22 cellular contexts compared by ENCODE assay signal in the genomic region with DNA sequence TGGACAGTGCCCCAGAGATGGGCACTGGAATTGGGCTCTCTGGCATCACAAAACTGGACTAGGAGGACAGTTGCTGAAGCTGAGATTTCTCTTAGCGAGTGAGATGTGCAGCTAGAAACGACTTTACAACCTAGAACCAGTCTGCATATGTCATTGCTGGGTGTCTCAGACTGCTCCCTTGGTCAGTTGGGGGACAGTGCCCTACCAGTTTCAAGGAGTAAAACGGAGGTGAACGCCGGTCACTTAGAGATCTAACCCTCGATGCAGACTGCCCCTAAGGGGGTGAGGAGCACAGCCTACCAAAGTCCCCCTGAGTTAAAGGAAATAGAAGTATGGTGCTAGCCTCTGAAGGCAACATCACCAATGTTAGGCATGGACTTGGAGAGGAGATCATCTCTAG.
"Had no signal": no experiment of that assay in that cellular context is flagged by ENCODE, and none has a peak within 500 bp of the region (broad histone marks: within the 10 kb centered on the region; RNA-seq: fewer than 3 reads in every experiment).

No MANE protein-coding gene starts in this region.

- H3K27me3 ChIP-seq: colonic mucosa, gastrocnemius medialis, right atrium auricular region, testis, tibial nerve, upper lobe of left lung, vagina had no signal

- H3K9ac ChIP-seq: parathyroid adenoma had no signal

- H3K9me3 ChIP-seq: colonic mucosa, gastrocnemius medialis, lower lobe of right lung, prostate gland, right atrium auricular region, testis, upper lobe of left lung, vagina had no signal

- ATAC-seq: gastrocnemius medialis, left ventricle myocardium superior, natural killer cell, sciatic nerve had no signal

- H3K4me1 ChIP-seq: colonic mucosa, gastrocnemius medialis, lower lobe of right lung, parathyroid adenoma, prostate gland, right atrium auricular region, testis, tibial nerve, upper lobe of left lung, vagina had no signal

- H3K4me2 ChIP-seq: smooth muscle cell had no signal

- FAIRE-seq: keratinocyte had no signal

- H2AFZ ChIP-seq: parathyroid adenoma had no signal

- H3K27ac ChIP-seq: colonic mucosa, gastrocnemius medialis, lower lobe of right lung, parathyroid adenoma, prostate gland, right atrium auricular region, testis, tibial nerve, upper lobe of left lung, vagina had no signal

- DNase-seq: colonic mucosa; gastrocnemius medialis; head of caudate nucleus; left ventricle myocardium superior; lower lobe of right lung; natural killer cell; stimulated activated CD4-positive, alpha-beta T cell treated with anti-CD3 and anti-CD28 coated beads, Interleukin-12 subunit alpha, Interleukin-12 subunit beta, amount 100 ng/mL, for 4 hours; stimulated activated CD4-positive, alpha-beta T cell treated with anti-CD3 and anti-CD28 coated beads, Interleukin-1b, Interleukin-23, amount 100 ng/mL, for 48 hours; stimulated activated CD4-positive, alpha-beta T cell treated with anti-CD3 and anti-CD28 coated beads, Interleukin-4, amount 100 ng/mL, for 1 hour; stimulated activated CD8-positive, alpha-beta memory T cell treated with anti-CD3 and anti-CD28 coated beads, Interleukin-4, amount 100 ng/mL, for 48 hours; stimulated activated naive CD4-positive, alpha-beta T cell; substantia nigra had no signal

- H3K36me3 ChIP-seq: colonic mucosa, gastrocnemius medialis, lower lobe of right lung, prostate gland, right atrium auricular region, tibial nerve, upper lobe of left lung, vagina had no signal

- H3K79me2 ChIP-seq: parathyroid adenoma had no signal

- H3K4me3 ChIP-seq: colonic mucosa, gastrocnemius medialis, lower lobe of right lung, prostate gland, right atrium auricular region, smooth muscle cell, tibial nerve, upper lobe of left lung, vagina had no signal
